Comparison of ENCODE assay signal across 11 cellular contexts in genomic region chr14:34966413-34966812, GRCh38. TPM values are rescaled to one million over a fixed set of nuclear protein-coding genes. Genes with fewer than 3 reads are reported as not detected.
DNase-seq lines count a peak whose midpoint lies in the region; ATAC-seq, FAIRE-seq and TF ChIP-seq lines count a peak whose summit lies in the region.
"Had no signal": no experiment of that assay in that cellular context is flagged by ENCODE, and none has a peak within 500 bp of the region (broad histone marks: within the 10 kb centered on the region; RNA-seq: fewer than 3 reads in every experiment).

No MANE protein-coding gene starts in this region.

- H3K4me3 Mint-ChIP-seq in T-helper 2 cell treated with Interferon-gamma antibody and Interleukin-4, amounts not matched to agents 5 μg/mL and 100 μg/mL, for 36 hours, result no peak overlapping the region

- H3K4me1 Mint-ChIP-seq in T-helper 2 cell treated with Interferon-gamma antibody and Interleukin-4, amounts not matched to agents 5 μg/mL and 100 μg/mL, for 36 hours (ENCODE audit: low read depth), result peaks cover 6% of the 10 kb centered on the region

- no peaks in the 10 kb centered on the region for H3K27me3 Mint-ChIP-seq in T-helper 2 cell treated with Interferon-gamma antibody and Interleukin-4, amounts not matched to agents 5 μg/mL and 100 μg/mL, for 36 hours (ENCODE audit: low read depth)

- peaks cover 11% of the 10 kb centered on the region for H3K36me3 Mint-ChIP-seq in T-helper 2 cell treated with Interferon-gamma antibody and Interleukin-4, amounts not matched to agents 5 μg/mL and 100 μg/mL, for 36 hours (ENCODE audit: low read depth)

- ATAC-seq in GM19035 (IDR thresholded peaks at IDR 0.05; ENCODE audit: unreplicated experiment) (peak; percentile 93), HG02840 (IDR thresholded peaks at IDR 0.05; ENCODE audit: low FRiP score, unreplicated experiment) (peak; percentile 89), GM19467 (IDR thresholded peaks at IDR 0.05; ENCODE audit: unreplicated experiment) (no peak)
- ATAC-seq: mucosa of descending colon had no signal

- DNase-seq in GM12891 (ENCODE audit: insufficient read length, low spot score), result peak; percentile 17
- DNase-seq in T-helper 2 cell treated with Interferon-gamma antibody and Interleukin-4, amounts not matched to agents 5 μg/mL and 100 μg/mL, for 36 hours (ENCODE audit: low spot score), result peak; percentile 13
- DNase-seq in cortex of kidney (lab: John Stamatoyannopoulos, UW), result no peak
- DNase-seq in SIG-M5 treated with dmso at 0.1 percent for 504 hours (lab: John Stamatoyannopoulos, UW; ENCODE audit: unreplicated experiment), result no peak
- DNase-seq in NOMO-1 treated with dmso at 0.1 percent for 144 hours (lab: John Stamatoyannopoulos, UW; ENCODE audit: unreplicated experiment), result no peak
- DNase-seq: activated gamma-delta T cell, C1 segment of cervical spinal cord, mucosa of descending colon had no signal

- FAIRE-seq in GM12891 (lab: Jason Lieb, UNC), result peak; percentile 81

- TF ChIP-seq POLR2A in GM12891 (IDR thresholded peaks at IDR 0.05; ENCODE audit: low read depth, low read length), result no peak

- no peak overlapping the region for H3K27ac Mint-ChIP-seq in T-helper 2 cell treated with Interferon-gamma antibody and Interleukin-4, amounts not matched to agents 5 μg/mL and 100 μg/mL, for 36 hours

- no peaks in the 10 kb centered on the region for H3K9me3 Mint-ChIP-seq in T-helper 2 cell treated with Interferon-gamma antibody and Interleukin-4, amounts not matched to agents 5 μg/mL and 100 μg/mL, for 36 hours

TF ChIP-seq in GM12891, 5 proteins besides CTCF, POLR2A, EP300 and RAD21:
- no peak for TF ChIP-seq POU2F2 (IDR thresholded peaks at IDR 0.05; ENCODE audit: low read depth, low read length)
- TF ChIP-seq SPI1 (IDR thresholded peaks at IDR 0.05; ENCODE audit: low read depth, low read length), result no peak
- no peak for TF ChIP-seq PAX5 (IDR thresholded peaks at IDR 0.05; ENCODE audit: insufficient read depth, low read length, severe bottlenecking)
- TF ChIP-seq TAF1 (IDR thresholded peaks at IDR 0.05; ENCODE audit: low read depth, low read length), result no peak
- TF ChIP-seq POLR2AphosphoS5 (IDR thresholded peaks at IDR 0.05; ENCODE audit: low read depth, low read length), result no peak

RNA-seq across cellular contexts. Expression of gene SRP54, which starts 16.4 kb away (rescaled TPM):
- polyA plus RNA-seq in GM12891 (2012; ENCODE audit: low read depth, missing spikeins), result 56.9 TPM

Comparison
In these comparisons a context has a peak if more than half of its experiments do, and no peak if none do; other contexts are left out.
1. DNase-seq: peak in GM12891 (single experiment) and T-helper 2 cell treated with Interferon-gamma antibody and Interleukin-4, amounts not matched to agents 5 μg/mL and 100 μg/mL, for 36 hours (single experiment); none in cortex of kidney (single experiment), SIG-M5 treated with dmso at 0.1 percent for 504 hours (single experiment) and NOMO-1 treated with dmso at 0.1 percent for 144 hours (single experiment).